ENCODE assay signal across 10 cellular contexts in the genomic region with DNA sequence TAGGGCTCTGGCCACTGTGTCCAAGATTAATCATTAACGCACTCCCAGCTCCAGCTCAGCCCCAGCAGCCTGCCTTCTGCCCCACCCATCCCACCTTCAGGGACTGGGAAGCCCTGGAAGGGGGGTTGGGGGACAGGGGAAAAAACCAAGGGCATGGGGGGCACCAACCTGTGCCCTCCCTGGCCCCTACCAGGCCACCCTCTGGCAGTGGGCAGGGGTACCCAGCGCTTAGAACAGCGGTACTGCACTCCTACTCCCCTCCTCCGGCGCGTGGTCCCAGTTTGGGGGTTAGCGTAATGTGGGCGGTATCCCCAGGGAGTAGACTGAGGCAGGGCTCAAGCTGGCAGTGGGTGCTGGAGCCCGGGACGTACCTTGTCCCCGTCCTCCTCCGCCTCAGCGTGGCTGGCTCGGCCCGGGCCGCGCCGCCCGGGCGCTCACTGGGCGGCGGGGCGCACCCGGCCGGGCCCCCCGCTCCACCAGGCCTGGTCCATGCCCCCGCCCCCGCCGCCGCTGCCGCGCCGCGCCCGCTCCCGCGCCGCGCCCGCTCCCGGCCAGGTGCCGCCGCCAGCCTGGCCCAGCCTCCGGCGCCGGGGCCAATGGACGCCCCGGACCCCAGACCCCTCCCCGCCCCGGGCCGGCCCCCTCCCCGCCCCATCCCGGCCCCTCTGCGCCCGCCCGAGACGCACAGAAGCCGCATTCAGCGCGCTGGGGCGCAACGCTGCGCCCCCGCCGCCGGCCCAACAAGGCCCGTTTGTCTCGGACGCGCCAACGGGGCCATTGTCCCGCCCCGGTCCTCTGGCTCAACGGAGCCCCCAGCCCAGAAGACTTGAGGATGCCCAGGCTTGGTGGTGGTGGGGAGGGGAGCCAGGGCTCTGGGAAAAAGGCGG. TPM values are rescaled to one million over a fixed set of nuclear protein-coding genes. Genes with fewer than 3 reads are reported as not detected.
DNase-seq lines count a peak whose midpoint lies in the region; ATAC-seq, FAIRE-seq and TF ChIP-seq lines count a peak whose summit lies in the region.
"Had no signal": no experiment of that assay in that cellular context is flagged by ENCODE, and none has a peak within 500 bp of the region (broad histone marks: within the 10 kb centered on the region; RNA-seq: fewer than 3 reads in every experiment).

A gene with protein sequence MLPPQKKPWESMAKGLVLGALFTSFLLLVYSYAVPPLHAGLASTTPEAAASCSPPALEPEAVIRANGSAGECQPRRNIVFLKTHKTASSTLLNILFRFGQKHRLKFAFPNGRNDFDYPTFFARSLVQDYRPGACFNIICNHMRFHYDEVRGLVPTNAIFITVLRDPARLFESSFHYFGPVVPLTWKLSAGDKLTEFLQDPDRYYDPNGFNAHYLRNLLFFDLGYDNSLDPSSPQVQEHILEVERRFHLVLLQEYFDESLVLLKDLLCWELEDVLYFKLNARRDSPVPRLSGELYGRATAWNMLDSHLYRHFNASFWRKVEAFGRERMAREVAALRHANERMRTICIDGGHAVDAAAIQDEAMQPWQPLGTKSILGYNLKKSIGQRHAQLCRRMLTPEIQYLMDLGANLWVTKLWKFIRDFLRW (minus strand): TSS at position 571 of the 887 bp plus-strand sequence. CDS start 17,273 bp downstream, outside the sequence.

- ATAC-seq in GM21723 (IDR thresholded peaks at IDR 0.05; ENCODE audit: unreplicated experiment) = no peak

- no peaks in the 10 kb centered on the region for H3K36me3 ChIP-seq in neural cell (ENCODE audit: insufficient read depth, low read length)

- no peaks in the 10 kb centered on the region for H3K79me2 ChIP-seq in neural cell (replicated peaks; ENCODE audit: insufficient read depth, low read length)
- H3K79me2 ChIP-seq: parathyroid adenoma had no signal

- no peak for TF ChIP-seq EP300 in neural cell (conservative IDR thresholded peaks at IDR 0.05; ENCODE audit: poor library complexity, severe bottlenecking)

- H3K9me2 ChIP-seq in neural cell (ENCODE audit: insufficient read depth, low read length) = no peaks in the 10 kb centered on the region

- H3K27me3 ChIP-seq in neural cell (ENCODE audit: insufficient read depth, low read depth, low read length) = no peaks in the 10 kb centered on the region

- H3K4me3 ChIP-seq in neural cell (ENCODE audit: low read length) = peak within 1 kb of the TSS; percentile 37
- H3K4me3 ChIP-seq: BLaER1 treated with 17β-estradiol and CSF1 and Interleukin-3, amounts not matched to agents 10 nM and 100 nM had no signal

- no peak within 1 kb of the TSS for H3K4me2 ChIP-seq in neural cell (ENCODE audit: low read length)

- DNase-seq in NCI-H1930 (lab: John Stamatoyannopoulos, UW) (peak; percentile 13 to 42), frontal cortex (ENCODE audit: low spot score in 2 of 2) (peak; percentile 79 to 90), NCI-H128 (lab: John Stamatoyannopoulos, UW; ENCODE audit: unreplicated experiment) (no peak), mesenteric fat pad (ENCODE audit: low spot score) (no peak)
- DNase-seq in stimulated activated naive CD4-positive, alpha-beta T cell (lab: John Stamatoyannopoulos, UW) = no peak

- no peak for TF ChIP-seq RAD21 in neural cell (conservative IDR thresholded peaks at IDR 0.05)

- H3K9ac ChIP-seq in neural cell (ENCODE audit: low read length) = no peak within 1 kb of the TSS
- H3K9ac ChIP-seq: BLaER1 treated with 17β-estradiol and CSF1 and Interleukin-3, amounts not matched to agents 10 nM and 100 nM; parathyroid adenoma had no signal

- peak within 1 kb of the TSS; percentile 91 for H3K27ac ChIP-seq in 22Rv1
- H3K27ac ChIP-seq in neural cell (ENCODE audit: low read length) = no peak within 1 kb of the TSS
- H3K27ac ChIP-seq: BLaER1 treated with 17β-estradiol and CSF1 and Interleukin-3, amounts not matched to agents 10 nM and 100 nM; parathyroid adenoma had no signal

- H3K9me3 ChIP-seq in neural cell (ENCODE audit: low read length) = no peaks in the 10 kb centered on the region
- H3K9me3 ChIP-seq: BLaER1 treated with 17β-estradiol and CSF1 and Interleukin-3, amounts not matched to agents 10 nM and 100 nM had no signal

- no peaks in the 10 kb centered on the region for H3F3A ChIP-seq in neural cell (ENCODE audit: insufficient read depth, low read length, poor library complexity, severe bottlenecking)

- H2AFZ ChIP-seq in neural cell (ENCODE audit: low read depth, low read length) = no peak within 1 kb of the TSS
- H2AFZ ChIP-seq: parathyroid adenoma had no signal

- no peak for FAIRE-seq in frontal cortex (lab: Jason Lieb, UNC)

- TF ChIP-seq CTCF in 22Rv1 (IDR thresholded peaks at IDR 0.05) (no peak), neural cell (IDR thresholded peaks at IDR 0.05; ENCODE audit: poor library complexity, severe bottlenecking) (no peak)

- no peaks in the 10 kb centered on the region for H4K20me1 ChIP-seq in neural cell (ENCODE audit: insufficient read depth)

TF ChIP-seq in neural cell, 6 proteins besides CTCF, POLR2A, EP300 and RAD21:
- no peak for TF ChIP-seq SMC3 (conservative IDR thresholded peaks at IDR 0.05; ENCODE audit: poor library complexity)
- no peak for TF ChIP-seq POLR2AphosphoS5 (IDR thresholded peaks at IDR 0.05)
- no peak for TF ChIP-seq EZH2 (IDR thresholded peaks at IDR 0.05; ENCODE audit: borderline replicate concordance, insufficient read depth, low read length, poor library complexity, severe bottlenecking)
- TF ChIP-seq MXI1 (conservative IDR thresholded peaks at IDR 0.05; ENCODE audit: poor library complexity, severe bottlenecking) = no peak
- TF ChIP-seq TAF1 (IDR thresholded peaks at IDR 0.05; ENCODE audit: low read depth) = no peak
- TF ChIP-seq, protein P1, sequence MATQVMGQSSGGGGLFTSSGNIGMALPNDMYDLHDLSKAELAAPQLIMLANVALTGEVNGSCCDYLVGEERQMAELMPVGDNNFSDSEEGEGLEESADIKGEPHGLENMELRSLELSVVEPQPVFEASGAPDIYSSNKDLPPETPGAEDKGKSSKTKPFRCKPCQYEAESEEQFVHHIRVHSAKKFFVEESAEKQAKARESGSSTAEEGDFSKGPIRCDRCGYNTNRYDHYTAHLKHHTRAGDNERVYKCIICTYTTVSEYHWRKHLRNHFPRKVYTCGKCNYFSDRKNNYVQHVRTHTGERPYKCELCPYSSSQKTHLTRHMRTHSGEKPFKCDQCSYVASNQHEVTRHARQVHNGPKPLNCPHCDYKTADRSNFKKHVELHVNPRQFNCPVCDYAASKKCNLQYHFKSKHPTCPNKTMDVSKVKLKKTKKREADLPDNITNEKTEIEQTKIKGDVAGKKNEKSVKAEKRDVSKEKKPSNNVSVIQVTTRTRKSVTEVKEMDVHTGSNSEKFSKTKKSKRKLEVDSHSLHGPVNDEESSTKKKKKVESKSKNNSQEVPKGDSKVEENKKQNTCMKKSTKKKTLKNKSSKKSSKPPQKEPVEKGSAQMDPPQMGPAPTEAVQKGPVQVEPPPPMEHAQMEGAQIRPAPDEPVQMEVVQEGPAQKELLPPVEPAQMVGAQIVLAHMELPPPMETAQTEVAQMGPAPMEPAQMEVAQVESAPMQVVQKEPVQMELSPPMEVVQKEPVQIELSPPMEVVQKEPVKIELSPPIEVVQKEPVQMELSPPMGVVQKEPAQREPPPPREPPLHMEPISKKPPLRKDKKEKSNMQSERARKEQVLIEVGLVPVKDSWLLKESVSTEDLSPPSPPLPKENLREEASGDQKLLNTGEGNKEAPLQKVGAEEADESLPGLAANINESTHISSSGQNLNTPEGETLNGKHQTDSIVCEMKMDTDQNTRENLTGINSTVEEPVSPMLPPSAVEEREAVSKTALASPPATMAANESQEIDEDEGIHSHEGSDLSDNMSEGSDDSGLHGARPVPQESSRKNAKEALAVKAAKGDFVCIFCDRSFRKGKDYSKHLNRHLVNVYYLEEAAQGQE (IDR thresholded peaks at IDR 0.05; ENCODE audit: borderline replicate concordance) = no peak

RNA-seq across cellular contexts. Expression of the gene that starts here (rescaled TPM):
- total RNA-seq in frontal cortex = 1.2 TPM
- 1.6 TPM in 1 of 2 replicates, not detected in the other for polyA plus RNA-seq in neural cell
- 0.46 TPM in 1 of 2 replicates, not detected in the other for polyA minus RNA-seq in neural cell
- not detected for total RNA-seq in mesenteric fat pad

Comparison
In these comparisons a context has a peak if more than half of its experiments do, and no peak if none do; other contexts are left out.
1. DNase-seq: peak in NCI-H1930 (2 of 2) and frontal cortex (2 of 2); none in stimulated activated naive CD4-positive, alpha-beta T cell (0 of 6), NCI-H128 (single experiment) and mesenteric fat pad (single experiment).